In the genomic region with DNA sequence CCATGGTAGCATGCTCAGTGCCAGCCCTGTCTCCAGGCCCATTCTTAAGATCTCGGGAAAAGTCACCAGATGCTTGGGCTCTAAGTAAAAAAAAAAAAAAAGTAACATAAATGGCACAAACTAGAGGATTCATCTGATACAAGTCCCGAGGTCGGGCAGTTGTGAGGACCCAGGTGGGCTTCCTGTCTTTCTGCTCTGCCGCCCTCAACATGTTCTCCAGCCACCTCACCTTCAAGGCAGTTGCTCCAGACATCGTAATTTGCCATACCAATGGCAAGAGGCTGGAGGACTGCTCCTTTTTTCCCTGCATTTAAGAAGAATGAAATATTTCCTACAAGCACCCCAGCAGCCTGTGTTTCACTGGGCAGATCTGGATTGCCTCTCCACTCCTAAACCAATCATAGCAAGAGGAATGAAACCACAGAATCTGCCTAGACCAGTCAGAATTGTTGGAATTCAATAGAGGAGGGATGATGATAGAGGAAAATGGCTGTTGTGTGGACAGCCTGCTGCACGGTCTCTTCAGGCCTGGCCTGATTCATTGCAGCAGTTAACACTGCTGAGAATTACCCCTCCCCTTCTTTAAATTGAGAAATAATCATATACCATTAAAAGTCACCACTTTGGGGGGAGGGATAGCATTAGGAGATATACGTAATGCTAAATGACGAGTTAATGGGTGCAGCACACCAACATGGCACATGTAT, we compare ENCODE assay signal across 12 cellular contexts. TPM values are rescaled to one million over a fixed set of nuclear protein-coding genes. Genes with fewer than 3 reads are reported as not detected.
DNase-seq lines count a peak whose midpoint lies in the region; ATAC-seq and TF ChIP-seq lines count a peak whose summit lies in the region.
"Had no signal": no experiment of that assay in that cellular context is flagged by ENCODE, and none has a peak within 500 bp of the region (broad histone marks: within the 10 kb centered on the region; RNA-seq: fewer than 3 reads in every experiment).

No MANE protein-coding gene starts in this region.

- H3K4me2 ChIP-seq in Karpas-422 (ENCODE audit: low read depth, low read length, poor library complexity, severe bottlenecking) = no peak overlapping the region

- H3K4me3 Mint-ChIP-seq in activated T-cell treated with anti-CD3 and anti-CD28 coated beads, Interleukin-2, amount 50 U/mL, for 72 hours = no peak overlapping the region
- H3K4me3 Mint-ChIP-seq in activated T-cell treated with anti-CD3 and anti-CD28 coated beads, Interleukin-2, amount 50 U/mL, for 4 hours = no peak overlapping the region
- no peak overlapping the region for H3K4me3 Mint-ChIP-seq in activated naive CD8-positive, alpha-beta T cell treated with anti-CD3 and anti-CD28 coated beads for 36 hours
- H3K4me3 Mint-ChIP-seq in progenitor cell of endocrine pancreas (ENCODE audit: low read depth) = no peak overlapping the region

- no peak overlapping the region for H3K27ac ChIP-seq in Karpas-422 (ENCODE audit: low read length)
- H3K27ac ChIP-seq: thoracic aorta, VCaP had no signal

- H3K27ac Mint-ChIP-seq in activated T-cell treated with anti-CD3 and anti-CD28 coated beads, Interleukin-2, amount 50 U/mL, for 72 hours = peak overlapping the region; percentile 3
- H3K27ac Mint-ChIP-seq in activated naive CD8-positive, alpha-beta T cell treated with anti-CD3 and anti-CD28 coated beads for 36 hours = peak overlapping the region; percentile 9
- peak overlapping the region; percentile 54 for H3K27ac Mint-ChIP-seq in progenitor cell of endocrine pancreas

- H3K36me3 ChIP-seq in Karpas-422 (ENCODE audit: insufficient read depth, low read length) = peaks cover 34% of the 10 kb centered on the region

- no peak overlapping the region for H3K9ac ChIP-seq in Karpas-422 (ENCODE audit: low read length)
- H3K9ac ChIP-seq: BLaER1 treated with 17β-estradiol and CSF1 and Interleukin-3, amounts not matched to agents 10 nM and 100 nM had no signal

- H4K20me1 ChIP-seq in Karpas-422 (ENCODE audit: insufficient read depth, low read depth, low read length) = peaks cover 25% of the 10 kb centered on the region

- peaks cover 12% of the 10 kb centered on the region for H3K4me1 ChIP-seq in Karpas-422 (ENCODE audit: low read length)

- TF ChIP-seq CTCF in progenitor cell of endocrine pancreas (IDR thresholded peaks at IDR 0.05; ENCODE audit: unreplicated experiment) = no peak

- ATAC-seq in activated T-cell treated with anti-CD3 and anti-CD28 coated beads, Interleukin-2, amount 50 U/mL, for 72 hours (replicated peaks in 1 of 2) = no peak
- no peak for ATAC-seq in activated T-cell treated with anti-CD3 and anti-CD28 coated beads, Interleukin-2, amount 50 U/mL, for 4 hours
- ATAC-seq in HG02678 (IDR thresholded peaks at IDR 0.05; ENCODE audit: unreplicated experiment) (no peak), Right ventricle myocardium superior (ENCODE audit: poor library complexity) (no peak)

- no peaks in the 10 kb centered on the region for H3K9me2 ChIP-seq in Karpas-422 (replicated peaks; ENCODE audit: insufficient read depth, low read length)

- DNase-seq in activated T-cell treated with anti-CD3 and anti-CD28 coated beads, Interleukin-2, amount 50 U/mL, for 72 hours = no peak
- no peak for DNase-seq in activated T-cell treated with anti-CD3 and anti-CD28 coated beads, Interleukin-2, amount 50 U/mL, for 4 hours
- DNase-seq in Karpas-422 (peak; percentile 64), progenitor cell of endocrine pancreas (ENCODE audit: low spot score, unreplicated experiment) (no peak), UCSD-AML1 (lab: John Stamatoyannopoulos, UW; ENCODE audit: unreplicated experiment) (no peak), Right ventricle myocardium superior (no peak)
- no peak for DNase-seq in activated naive CD8-positive, alpha-beta T cell treated with anti-CD3 and anti-CD28 coated beads for 36 hours
- DNase-seq: stimulated activated CD4-positive, alpha-beta T cell treated with anti-CD3 and anti-CD28 coated beads, Interleukin-4, amount 100 ng/mL, for 1 hour had no signal

- no peak overlapping the region for H3K4me3 ChIP-seq in Karpas-422 (ENCODE audit: low read length)
- H3K4me3 ChIP-seq: BLaER1 treated with 17β-estradiol and CSF1 and Interleukin-3, amounts not matched to agents 10 nM and 100 nM; thoracic aorta had no signal

- intact Hi-C loops in Right ventricle myocardium superior (cut with DNase I) = no loop called here

- peaks cover 11% of the 10 kb centered on the region for H3K79me2 ChIP-seq in Karpas-422 (ENCODE audit: low read length)

- no peaks in the 10 kb centered on the region for H3K9me3 ChIP-seq in Karpas-422 (ENCODE audit: low read length)
- H3K9me3 ChIP-seq: BLaER1 treated with 17β-estradiol and CSF1 and Interleukin-3, amounts not matched to agents 10 nM and 100 nM; thoracic aorta had no signal

- H3K36me3 Mint-ChIP-seq in activated T-cell treated with anti-CD3 and anti-CD28 coated beads, Interleukin-2, amount 50 U/mL, for 72 hours (ENCODE audit: insufficient read depth in 2 of 2) = peaks cover 13 to 36% of the 10 kb centered on the region in 2 donors
- peaks cover 39% of the 10 kb centered on the region for H3K36me3 Mint-ChIP-seq in activated T-cell treated with anti-CD3 and anti-CD28 coated beads, Interleukin-2, amount 50 U/mL, for 4 hours (ENCODE audit: insufficient read depth)
- peaks cover 46% of the 10 kb centered on the region for H3K36me3 Mint-ChIP-seq in activated naive CD8-positive, alpha-beta T cell treated with anti-CD3 and anti-CD28 coated beads for 36 hours
- peaks cover 25% of the 10 kb centered on the region for H3K36me3 Mint-ChIP-seq in progenitor cell of endocrine pancreas (ENCODE audit: insufficient read depth)

- H3K27me3 Mint-ChIP-seq in activated T-cell treated with anti-CD3 and anti-CD28 coated beads, Interleukin-2, amount 50 U/mL, for 72 hours (ENCODE audit: low read depth) = no peaks in the 10 kb centered on the region
- no peaks in the 10 kb centered on the region for H3K27me3 Mint-ChIP-seq in activated T-cell treated with anti-CD3 and anti-CD28 coated beads, Interleukin-2, amount 50 U/mL, for 4 hours (ENCODE audit: low read depth)
- no peaks in the 10 kb centered on the region for H3K27me3 Mint-ChIP-seq in activated naive CD8-positive, alpha-beta T cell treated with anti-CD3 and anti-CD28 coated beads for 36 hours
- no peaks in the 10 kb centered on the region for H3K27me3 Mint-ChIP-seq in progenitor cell of endocrine pancreas

- peaks cover 32% of the 10 kb centered on the region for H3K4me1 Mint-ChIP-seq in activated T-cell treated with anti-CD3 and anti-CD28 coated beads, Interleukin-2, amount 50 U/mL, for 72 hours (ENCODE audit: low read depth)
- peaks cover 35% of the 10 kb centered on the region for H3K4me1 Mint-ChIP-seq in activated T-cell treated with anti-CD3 and anti-CD28 coated beads, Interleukin-2, amount 50 U/mL, for 4 hours (ENCODE audit: low read depth)
- peaks cover 35% of the 10 kb centered on the region for H3K4me1 Mint-ChIP-seq in activated naive CD8-positive, alpha-beta T cell treated with anti-CD3 and anti-CD28 coated beads for 36 hours
- H3K4me1 Mint-ChIP-seq in progenitor cell of endocrine pancreas (ENCODE audit: low read depth) = peaks cover 23% of the 10 kb centered on the region

- no peak overlapping the region for H2AFZ ChIP-seq in Karpas-422 (ENCODE audit: low read length)

- H3K9me3 Mint-ChIP-seq in activated T-cell treated with anti-CD3 and anti-CD28 coated beads, Interleukin-2, amount 50 U/mL, for 72 hours = no peaks in the 10 kb centered on the region
- no peaks in the 10 kb centered on the region for H3K9me3 Mint-ChIP-seq in activated T-cell treated with anti-CD3 and anti-CD28 coated beads, Interleukin-2, amount 50 U/mL, for 4 hours
- H3K9me3 Mint-ChIP-seq in activated naive CD8-positive, alpha-beta T cell treated with anti-CD3 and anti-CD28 coated beads for 36 hours = no peaks in the 10 kb centered on the region
- no peaks in the 10 kb centered on the region for H3K9me3 Mint-ChIP-seq in progenitor cell of endocrine pancreas (ENCODE audit: low read depth)

- no peaks in the 10 kb centered on the region for H3K27me3 ChIP-seq in Karpas-422 (ENCODE audit: low read length)
- H3K27me3 ChIP-seq: BLaER1 treated with 17β-estradiol and CSF1 and Interleukin-3, amounts not matched to agents 10 nM and 100 nM had no signal

RNA-seq across cellular contexts. Expression of gene HMGN2, which starts 5.4 kb away (rescaled TPM):
- 100 to 1,000 TPM; 434 to 439 TPM for total RNA-seq in activated T-cell treated with anti-CD3 and anti-CD28 coated beads, Interleukin-2, amount 50 U/mL, for 72 hours
- total RNA-seq in activated T-cell treated with anti-CD3 and anti-CD28 coated beads, Interleukin-2, amount 50 U/mL, for 4 hours = 100 to 1,000 TPM; 417 to 447 (median 437) TPM
- total RNA-seq in Karpas-422 (2014; rRNA removed; shearing (Covaris generic); ENCODE audit: low replicate concordance) = 407 and 515 TPM in 2 replicates
- total RNA-seq in activated naive CD8-positive, alpha-beta T cell treated with anti-CD3 and anti-CD28 coated beads for 36 hours = 100 to 1,000 TPM; 948 to 957 TPM
- total RNA-seq in progenitor cell of endocrine pancreas (444 and 446 TPM in 2 replicates), Right ventricle myocardium superior (132 TPM)

RNA-seq across cellular contexts. Expression of gene DHDDS, which starts 45.5 kb away (rescaled TPM):
- total RNA-seq in activated T-cell treated with anti-CD3 and anti-CD28 coated beads, Interleukin-2, amount 50 U/mL, for 72 hours = 10 to 100 TPM; 39.5 to 43.6 TPM
- 10 to 100 TPM; 59.7 to 68.8 (median 60.1) TPM for total RNA-seq in activated T-cell treated with anti-CD3 and anti-CD28 coated beads, Interleukin-2, amount 50 U/mL, for 4 hours
- total RNA-seq in Karpas-422 (2014; rRNA removed; shearing (Covaris generic); ENCODE audit: low replicate concordance) = 17.0 and 31.1 TPM in 2 replicates
- 10 to 100 TPM; 43.8 to 45.9 TPM for total RNA-seq in activated naive CD8-positive, alpha-beta T cell treated with anti-CD3 and anti-CD28 coated beads for 36 hours
- total RNA-seq in progenitor cell of endocrine pancreas = 44.4 and 51.5 TPM in 2 replicates
- total RNA-seq in Right ventricle myocardium superior = 23.7 TPM

RNA-seq across cellular contexts. Expression of gene RPS6KA1, which starts 52.0 kb away (rescaled TPM):
- total RNA-seq in activated T-cell treated with anti-CD3 and anti-CD28 coated beads, Interleukin-2, amount 50 U/mL, for 72 hours = 100 to 1,000 TPM; 154 to 163 TPM
- 100 to 1,000 TPM; 131 to 157 (median 134) TPM for total RNA-seq in activated T-cell treated with anti-CD3 and anti-CD28 coated beads, Interleukin-2, amount 50 U/mL, for 4 hours
- 85.3 and 106 TPM in 2 replicates for total RNA-seq in Karpas-422 (2014; rRNA removed; shearing (Covaris generic); ENCODE audit: low replicate concordance)
- 100 to 1,000 TPM; 131 to 133 TPM for total RNA-seq in activated naive CD8-positive, alpha-beta T cell treated with anti-CD3 and anti-CD28 coated beads for 36 hours
- total RNA-seq in progenitor cell of endocrine pancreas (26.7 and 29.6 TPM in 2 replicates), Right ventricle myocardium superior (3.9 TPM)

Comparison
In these comparisons a context has a peak if more than half of its experiments do, and no peak if none do; other contexts are left out.
1. H3K27ac Mint-ChIP-seq: peak in every context shown above with its lines; median percentile 54 in progenitor cell of endocrine pancreas; 9 in activated naive CD8-positive, alpha-beta T cell treated with anti-CD3 and anti-CD28 coated beads for 36 hours; 3 in activated T-cell treated with anti-CD3 and anti-CD28 coated beads, Interleukin-2, amount 50 U/mL, for 72 hours.